In the genomic region with DNA sequence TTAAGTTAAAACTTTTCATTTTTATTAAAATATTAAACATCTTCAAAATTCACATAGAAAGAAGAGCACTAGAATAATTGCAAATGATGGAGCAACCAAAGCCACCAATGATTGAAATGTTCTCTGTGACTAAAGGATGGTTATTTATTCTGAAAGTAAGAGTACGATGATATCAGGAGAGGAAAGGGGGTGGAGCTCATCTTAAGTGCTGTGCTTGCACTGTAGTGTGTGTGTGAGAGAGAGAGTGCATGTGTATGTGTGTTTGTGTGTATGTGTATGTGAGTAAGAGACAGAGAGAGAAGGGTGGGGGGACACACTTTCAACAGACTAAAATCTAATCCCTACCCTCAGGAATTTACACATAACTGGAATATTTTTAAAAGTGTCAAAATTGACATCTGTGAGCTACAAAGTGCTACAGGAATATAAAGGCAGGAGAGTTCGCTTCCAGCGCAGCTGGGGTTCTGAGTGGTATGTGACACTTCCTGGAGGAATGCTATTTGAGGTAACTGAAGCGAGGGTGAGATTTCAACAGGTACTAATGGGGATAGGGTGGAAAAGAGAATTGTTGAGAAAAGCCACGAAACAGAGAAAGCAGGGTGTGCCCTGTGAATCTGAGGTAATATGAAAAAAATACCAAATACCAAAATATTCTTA, we compare ENCODE assay signal across 16 cellular contexts. TPM values are rescaled to one million over a fixed set of nuclear protein-coding genes. Genes with fewer than 3 reads are reported as not detected.
A peak's percentile ranks its signal among the peaks of the same experiment; 100 is the strongest.
DNase-seq lines count a peak whose midpoint lies in the region; ATAC-seq and TF ChIP-seq lines count a peak whose summit lies in the region.
"Had no signal": no experiment of that assay in that cellular context is flagged by ENCODE, and none has a peak within 500 bp of the region (broad histone marks: within the 10 kb centered on the region; RNA-seq: fewer than 3 reads in every experiment).

No MANE protein-coding gene starts in this region.

- H3K4me3 Mint-ChIP-seq in activated CD8-positive, alpha-beta T cell treated with anti-CD3 and anti-CD28 coated beads for 36 hours: no peak overlapping the region
- no peak overlapping the region for H3K4me3 Mint-ChIP-seq in neural crest cell

- ATAC-seq in HG02884 (IDR thresholded peaks at IDR 0.05; ENCODE audit: unreplicated experiment) (peak; percentile 32), HG02938 (IDR thresholded peaks at IDR 0.05; ENCODE audit: unreplicated experiment) (no peak), HG02798 (IDR thresholded peaks at IDR 0.05; ENCODE audit: poor library complexity, unreplicated experiment) (no peak), GM21786 (IDR thresholded peaks at IDR 0.05; ENCODE audit: unreplicated experiment) (no peak)
- peak; percentile 73 for ATAC-seq in activated CD8-positive, alpha-beta T cell treated with anti-CD3 and anti-CD28 coated beads for 36 hours

- DNase-seq in activated naive CD4-positive, alpha-beta T cell treated with Interleukin-2 at 50 U/mL for 16 hours: peak; percentile 26
- no peak for DNase-seq in activated naive CD4-positive, alpha-beta T cell (lab: John Stamatoyannopoulos, UW)
- peak; percentile 39 for DNase-seq in activated CD8-positive, alpha-beta T cell treated with anti-CD3 and anti-CD28 coated beads for 36 hours
- no peak for DNase-seq in neural crest cell (ENCODE audit: low read depth, low spot score)
- DNase-seq: adrenal gland, cerebellar nuclear complex, hypothalamus, NCI-H1694 treated with DMSO at 0.1 percent for 48 hours, NCI-H446, posterior cingulate gyrus, SIG-M5, uterus had no signal

- CTCF ChIA-PET in activated CD8-positive, alpha-beta T cell treated with anti-CD3 and anti-CD28 coated beads for 36 hours (lab: Charles Lee): interaction anchor here (0.6 to 7.2 kb wide), 4 partner anchors 7 to 185 kb away, joined by 3 to 56 read pairs (median 5); no protein-coding TSS in a partner anchor

- peak overlapping the region; percentile 9 for H3K27ac Mint-ChIP-seq in activated CD8-positive, alpha-beta T cell treated with anti-CD3 and anti-CD28 coated beads for 36 hours
- H3K27ac Mint-ChIP-seq in neural crest cell (ENCODE audit: unreplicated experiment): peak overlapping the region; percentile 1

- H3K9me3 Mint-ChIP-seq in activated CD8-positive, alpha-beta T cell treated with anti-CD3 and anti-CD28 coated beads for 36 hours: no peaks in the 10 kb centered on the region
- no peaks in the 10 kb centered on the region for H3K9me3 Mint-ChIP-seq in neural crest cell

- H3K4me1 Mint-ChIP-seq in activated CD8-positive, alpha-beta T cell treated with anti-CD3 and anti-CD28 coated beads for 36 hours (ENCODE audit: low read depth): peaks cover 66% of the 10 kb centered on the region
- H3K4me1 Mint-ChIP-seq in neural crest cell: peaks cover 9% of the 10 kb centered on the region

- H3K36me3 Mint-ChIP-seq in activated CD8-positive, alpha-beta T cell treated with anti-CD3 and anti-CD28 coated beads for 36 hours (ENCODE audit: low read depth): no peaks in the 10 kb centered on the region
- no peaks in the 10 kb centered on the region for H3K36me3 Mint-ChIP-seq in neural crest cell (ENCODE audit: low read depth)

- no peak for TF ChIP-seq CTCF in activated CD8-positive, alpha-beta T cell treated with anti-CD3 and anti-CD28 coated beads for 36 hours (IDR thresholded peaks at IDR 0.05)
- TF ChIP-seq CTCF in neural crest cell (conservative IDR thresholded peaks at IDR 0.05): no peak

- POLR2A ChIA-PET in activated CD8-positive, alpha-beta T cell treated with anti-CD3 and anti-CD28 coated beads for 36 hours (lab: Charles Lee): interaction anchor here (1.0 to 2.1 kb wide), 4 partner anchors 11 to 136 kb away, joined by 3 to 8 read pairs (median 4); partner anchors contain the start of gene DUSP5

- no peaks in the 10 kb centered on the region for H3K27me3 Mint-ChIP-seq in activated CD8-positive, alpha-beta T cell treated with anti-CD3 and anti-CD28 coated beads for 36 hours
- peaks cover 5% of the 10 kb centered on the region for H3K27me3 Mint-ChIP-seq in neural crest cell (ENCODE audit: low read depth)

- intact Hi-C loops in activated CD8-positive, alpha-beta T cell treated with anti-CD3 and anti-CD28 coated beads for 36 hours (cut with micrococcal nuclease): no loop called here

RNA-seq across cellular contexts. Expression of gene SMNDC1, which starts 57.2 kb away (rescaled TPM):
- total RNA-seq in activated CD8-positive, alpha-beta T cell treated with anti-CD3 and anti-CD28 coated beads for 36 hours: 10 to 100 TPM; 39.7 to 42.4 TPM
- total RNA-seq in neural crest cell: 46.5 and 48.1 TPM in 2 replicates

Comparison
In these comparisons a context has a peak if more than half of its experiments do, and no peak if none do; other contexts are left out.
1. DNase-seq: peak in activated naive CD4-positive, alpha-beta T cell treated with Interleukin-2 at 50 U/mL for 16 hours (single experiment) and activated CD8-positive, alpha-beta T cell treated with anti-CD3 and anti-CD28 coated beads for 36 hours (single experiment); none in activated naive CD4-positive, alpha-beta T cell (0 of 4) and neural crest cell (single experiment).
2. ATAC-seq: peak in HG02884 (single experiment) and activated CD8-positive, alpha-beta T cell treated with anti-CD3 and anti-CD28 coated beads for 36 hours (single experiment); none in HG02938 (single experiment), HG02798 (single experiment) and GM21786 (single experiment).